Comparison of ENCODE assay signal across 1 cellular context in the genomic region with DNA sequence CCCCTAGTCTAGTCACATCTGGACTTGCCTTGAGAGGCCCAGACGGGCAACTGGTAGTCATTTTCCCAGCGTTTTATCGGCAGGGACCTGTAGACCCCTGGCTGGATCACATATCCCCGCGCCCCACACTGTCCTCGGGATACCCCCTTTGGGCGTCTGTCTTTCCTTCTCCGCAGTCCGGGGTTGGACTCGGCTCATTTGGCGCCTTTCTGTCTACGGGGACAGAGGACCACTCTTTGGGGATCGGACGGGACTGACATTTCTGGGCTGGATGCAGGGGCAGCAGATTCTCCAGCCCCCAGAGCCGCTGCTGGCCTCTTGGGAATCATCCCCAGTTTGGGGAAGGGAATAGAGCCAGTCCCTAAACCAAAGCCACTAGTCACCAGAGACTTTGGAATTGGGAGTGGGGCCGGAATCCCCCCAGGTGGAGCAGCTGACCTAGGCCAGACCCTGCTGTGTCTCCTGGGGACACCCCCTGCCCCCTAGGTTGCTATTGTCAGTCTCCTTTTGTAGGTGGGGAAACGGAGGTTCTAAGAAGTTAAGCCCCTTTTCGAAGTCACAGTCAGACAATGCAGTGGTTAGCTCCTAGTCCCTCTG.
TF ChIP-seq lines count a peak whose summit lies in the region.

No MANE protein-coding gene starts in this region.

TF ChIP-seq in HepG2, 621 proteins besides CTCF, POLR2A, EP300 and RAD21 (continued from another document):
- TF ChIP-seq, protein P1, sequence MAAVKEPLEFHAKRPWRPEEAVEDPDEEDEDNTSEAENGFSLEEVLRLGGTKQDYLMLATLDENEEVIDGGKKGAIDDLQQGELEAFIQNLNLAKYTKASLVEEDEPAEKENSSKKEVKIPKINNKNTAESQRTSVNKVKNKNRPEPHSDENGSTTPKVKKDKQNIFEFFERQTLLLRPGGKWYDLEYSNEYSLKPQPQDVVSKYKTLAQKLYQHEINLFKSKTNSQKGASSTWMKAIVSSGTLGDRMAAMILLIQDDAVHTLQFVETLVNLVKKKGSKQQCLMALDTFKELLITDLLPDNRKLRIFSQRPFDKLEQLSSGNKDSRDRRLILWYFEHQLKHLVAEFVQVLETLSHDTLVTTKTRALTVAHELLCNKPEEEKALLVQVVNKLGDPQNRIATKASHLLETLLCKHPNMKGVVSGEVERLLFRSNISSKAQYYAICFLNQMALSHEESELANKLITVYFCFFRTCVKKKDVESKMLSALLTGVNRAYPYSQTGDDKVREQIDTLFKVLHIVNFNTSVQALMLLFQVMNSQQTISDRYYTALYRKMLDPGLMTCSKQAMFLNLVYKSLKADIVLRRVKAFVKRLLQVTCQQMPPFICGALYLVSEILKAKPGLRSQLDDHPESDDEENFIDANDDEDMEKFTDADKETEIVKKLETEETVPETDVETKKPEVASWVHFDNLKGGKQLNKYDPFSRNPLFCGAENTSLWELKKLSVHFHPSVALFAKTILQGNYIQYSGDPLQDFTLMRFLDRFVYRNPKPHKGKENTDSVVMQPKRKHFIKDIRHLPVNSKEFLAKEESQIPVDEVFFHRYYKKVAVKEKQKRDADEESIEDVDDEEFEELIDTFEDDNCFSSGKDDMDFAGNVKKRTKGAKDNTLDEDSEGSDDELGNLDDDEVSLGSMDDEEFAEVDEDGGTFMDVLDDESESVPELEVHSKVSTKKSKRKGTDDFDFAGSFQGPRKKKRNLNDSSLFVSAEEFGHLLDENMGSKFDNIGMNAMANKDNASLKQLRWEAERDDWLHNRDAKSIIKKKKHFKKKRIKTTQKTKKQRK (IDR thresholded peaks at IDR 0.05; ENCODE audit: low read length), result no peak
- TF ChIP-seq ELF3 (CRISPR knock-in tag; IDR thresholded peaks at IDR 0.05) (no peak), ZNF354B (CRISPR knock-in tag; IDR thresholded peaks at IDR 0.05) (no peak), ELF4 (CRISPR knock-in tag; IDR thresholded peaks at IDR 0.05; ENCODE audit: borderline replicate concordance) (no peak), CAMTA2 (CRISPR knock-in tag; IDR thresholded peaks at IDR 0.05; ENCODE audit: borderline replicate concordance) (no peak), ZBTB7B (CRISPR knock-in tag; IDR thresholded peaks at IDR 0.05) (0 out of 2 replicates have a peak, but pooled peaks have one; percentile 8), ZNF879 (CRISPR knock-in tag; IDR thresholded peaks at IDR 0.05) (no peak), ZNF660 (CRISPR knock-in tag; IDR thresholded peaks at IDR 0.05; ENCODE audit: borderline replicate concordance, low read depth) (no peak), ZFYVE20 (CRISPR knock-in tag; IDR thresholded peaks at IDR 0.05; ENCODE audit: borderline replicate concordance, low read depth) (0 out of 2 replicates have a peak, but pooled peaks have one; percentile 56), ZNF234 (CRISPR knock-in tag; conservative IDR thresholded peaks at IDR 0.05) (0 out of 2 replicates have a peak, but pooled peaks have one; percentile 2), POLR2G (IDR thresholded peaks at IDR 0.05; ENCODE audit: low read depth, low read length) (no peak), ZNF75D (CRISPR knock-in tag; IDR thresholded peaks at IDR 0.05; ENCODE audit: borderline replicate concordance) (0 out of 2 replicates have a peak, but pooled peaks have one; percentile 38), GLI4 (CRISPR knock-in tag; IDR thresholded peaks at IDR 0.05; ENCODE audit: borderline replicate concordance) (0 out of 2 replicates have a peak, but pooled peaks have one; percentile 9), CHCHD3 (CRISPR knock-in tag; IDR thresholded peaks at IDR 0.05) (0 out of 2 replicates have a peak, but pooled peaks have one; percentile 42), ZFP36L1 (CRISPR knock-in tag; IDR thresholded peaks at IDR 0.05) (0 out of 2 replicates have a peak, but pooled peaks have one; percentile 4), TBX3 (IDR thresholded peaks at IDR 0.05; ENCODE audit: borderline replicate concordance) (no peak), ZNF749 (CRISPR knock-in tag; IDR thresholded peaks at IDR 0.05; ENCODE audit: borderline replicate concordance) (no peak), CHD2 (IDR thresholded peaks at IDR 0.05; ENCODE audit: low read depth, low read length) (no peak), NFIB (CRISPR knock-in tag; IDR thresholded peaks at IDR 0.05; ENCODE audit: borderline replicate concordance) (peak; percentile 66; the same call in 1 of the 2 replicates), ZNF552 (CRISPR knock-in tag; IDR thresholded peaks at IDR 0.05; ENCODE audit: borderline replicate concordance) (0 out of 2 replicates have a peak, but pooled peaks have one; percentile 1), NCOR1 (IDR thresholded peaks at IDR 0.05; ENCODE audit: borderline replicate concordance, low read length) (no peak), TOPORS (CRISPR knock-in tag; IDR thresholded peaks at IDR 0.05) (no peak)
- TF ChIP-seq, protein P2, sequence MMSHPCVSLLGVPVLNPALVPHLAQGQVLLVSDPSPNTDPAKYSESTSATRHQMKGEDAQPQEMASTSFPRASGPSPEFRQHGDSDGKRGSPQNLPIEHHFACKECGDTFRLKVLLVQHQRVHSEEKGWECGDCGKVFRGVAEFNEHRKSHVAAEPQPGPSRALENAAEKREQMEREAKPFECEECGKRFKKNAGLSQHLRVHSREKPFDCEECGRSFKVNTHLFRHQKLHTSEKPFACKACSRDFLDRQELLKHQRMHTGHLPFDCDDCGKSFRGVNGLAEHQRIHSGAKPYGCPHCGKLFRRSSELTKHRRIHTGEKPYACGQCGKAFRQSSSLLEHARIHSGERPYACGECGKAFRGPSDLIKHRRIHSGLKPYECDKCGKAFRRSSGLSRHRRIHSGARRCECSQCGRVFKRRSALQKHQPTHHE (CRISPR knock-in tag; IDR thresholded peaks at IDR 0.05; ENCODE audit: borderline replicate concordance), result 0 out of 2 replicates have a peak, but pooled peaks have one; percentile 37
- TF ChIP-seq, protein P3, sequence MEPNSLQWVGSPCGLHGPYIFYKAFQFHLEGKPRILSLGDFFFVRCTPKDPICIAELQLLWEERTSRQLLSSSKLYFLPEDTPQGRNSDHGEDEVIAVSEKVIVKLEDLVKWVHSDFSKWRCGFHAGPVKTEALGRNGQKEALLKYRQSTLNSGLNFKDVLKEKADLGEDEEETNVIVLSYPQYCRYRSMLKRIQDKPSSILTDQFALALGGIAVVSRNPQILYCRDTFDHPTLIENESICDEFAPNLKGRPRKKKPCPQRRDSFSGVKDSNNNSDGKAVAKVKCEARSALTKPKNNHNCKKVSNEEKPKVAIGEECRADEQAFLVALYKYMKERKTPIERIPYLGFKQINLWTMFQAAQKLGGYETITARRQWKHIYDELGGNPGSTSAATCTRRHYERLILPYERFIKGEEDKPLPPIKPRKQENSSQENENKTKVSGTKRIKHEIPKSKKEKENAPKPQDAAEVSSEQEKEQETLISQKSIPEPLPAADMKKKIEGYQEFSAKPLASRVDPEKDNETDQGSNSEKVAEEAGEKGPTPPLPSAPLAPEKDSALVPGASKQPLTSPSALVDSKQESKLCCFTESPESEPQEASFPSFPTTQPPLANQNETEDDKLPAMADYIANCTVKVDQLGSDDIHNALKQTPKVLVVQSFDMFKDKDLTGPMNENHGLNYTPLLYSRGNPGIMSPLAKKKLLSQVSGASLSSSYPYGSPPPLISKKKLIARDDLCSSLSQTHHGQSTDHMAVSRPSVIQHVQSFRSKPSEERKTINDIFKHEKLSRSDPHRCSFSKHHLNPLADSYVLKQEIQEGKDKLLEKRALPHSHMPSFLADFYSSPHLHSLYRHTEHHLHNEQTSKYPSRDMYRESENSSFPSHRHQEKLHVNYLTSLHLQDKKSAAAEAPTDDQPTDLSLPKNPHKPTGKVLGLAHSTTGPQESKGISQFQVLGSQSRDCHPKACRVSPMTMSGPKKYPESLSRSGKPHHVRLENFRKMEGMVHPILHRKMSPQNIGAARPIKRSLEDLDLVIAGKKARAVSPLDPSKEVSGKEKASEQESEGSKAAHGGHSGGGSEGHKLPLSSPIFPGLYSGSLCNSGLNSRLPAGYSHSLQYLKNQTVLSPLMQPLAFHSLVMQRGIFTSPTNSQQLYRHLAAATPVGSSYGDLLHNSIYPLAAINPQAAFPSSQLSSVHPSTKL (CRISPR knock-in tag; IDR thresholded peaks at IDR 0.05), result no peak
- TF ChIP-seq, protein P4, sequence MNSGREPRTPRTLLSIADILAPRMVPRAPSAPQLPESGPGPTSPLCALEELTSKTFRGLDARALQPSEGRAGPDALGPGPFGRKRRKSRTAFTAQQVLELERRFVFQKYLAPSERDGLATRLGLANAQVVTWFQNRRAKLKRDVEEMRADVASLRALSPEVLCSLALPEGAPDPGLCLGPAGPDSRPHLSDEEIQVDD (CRISPR knock-in tag; IDR thresholded peaks at IDR 0.05; ENCODE audit: borderline replicate concordance), result no peak
- TF ChIP-seq, protein P5, sequence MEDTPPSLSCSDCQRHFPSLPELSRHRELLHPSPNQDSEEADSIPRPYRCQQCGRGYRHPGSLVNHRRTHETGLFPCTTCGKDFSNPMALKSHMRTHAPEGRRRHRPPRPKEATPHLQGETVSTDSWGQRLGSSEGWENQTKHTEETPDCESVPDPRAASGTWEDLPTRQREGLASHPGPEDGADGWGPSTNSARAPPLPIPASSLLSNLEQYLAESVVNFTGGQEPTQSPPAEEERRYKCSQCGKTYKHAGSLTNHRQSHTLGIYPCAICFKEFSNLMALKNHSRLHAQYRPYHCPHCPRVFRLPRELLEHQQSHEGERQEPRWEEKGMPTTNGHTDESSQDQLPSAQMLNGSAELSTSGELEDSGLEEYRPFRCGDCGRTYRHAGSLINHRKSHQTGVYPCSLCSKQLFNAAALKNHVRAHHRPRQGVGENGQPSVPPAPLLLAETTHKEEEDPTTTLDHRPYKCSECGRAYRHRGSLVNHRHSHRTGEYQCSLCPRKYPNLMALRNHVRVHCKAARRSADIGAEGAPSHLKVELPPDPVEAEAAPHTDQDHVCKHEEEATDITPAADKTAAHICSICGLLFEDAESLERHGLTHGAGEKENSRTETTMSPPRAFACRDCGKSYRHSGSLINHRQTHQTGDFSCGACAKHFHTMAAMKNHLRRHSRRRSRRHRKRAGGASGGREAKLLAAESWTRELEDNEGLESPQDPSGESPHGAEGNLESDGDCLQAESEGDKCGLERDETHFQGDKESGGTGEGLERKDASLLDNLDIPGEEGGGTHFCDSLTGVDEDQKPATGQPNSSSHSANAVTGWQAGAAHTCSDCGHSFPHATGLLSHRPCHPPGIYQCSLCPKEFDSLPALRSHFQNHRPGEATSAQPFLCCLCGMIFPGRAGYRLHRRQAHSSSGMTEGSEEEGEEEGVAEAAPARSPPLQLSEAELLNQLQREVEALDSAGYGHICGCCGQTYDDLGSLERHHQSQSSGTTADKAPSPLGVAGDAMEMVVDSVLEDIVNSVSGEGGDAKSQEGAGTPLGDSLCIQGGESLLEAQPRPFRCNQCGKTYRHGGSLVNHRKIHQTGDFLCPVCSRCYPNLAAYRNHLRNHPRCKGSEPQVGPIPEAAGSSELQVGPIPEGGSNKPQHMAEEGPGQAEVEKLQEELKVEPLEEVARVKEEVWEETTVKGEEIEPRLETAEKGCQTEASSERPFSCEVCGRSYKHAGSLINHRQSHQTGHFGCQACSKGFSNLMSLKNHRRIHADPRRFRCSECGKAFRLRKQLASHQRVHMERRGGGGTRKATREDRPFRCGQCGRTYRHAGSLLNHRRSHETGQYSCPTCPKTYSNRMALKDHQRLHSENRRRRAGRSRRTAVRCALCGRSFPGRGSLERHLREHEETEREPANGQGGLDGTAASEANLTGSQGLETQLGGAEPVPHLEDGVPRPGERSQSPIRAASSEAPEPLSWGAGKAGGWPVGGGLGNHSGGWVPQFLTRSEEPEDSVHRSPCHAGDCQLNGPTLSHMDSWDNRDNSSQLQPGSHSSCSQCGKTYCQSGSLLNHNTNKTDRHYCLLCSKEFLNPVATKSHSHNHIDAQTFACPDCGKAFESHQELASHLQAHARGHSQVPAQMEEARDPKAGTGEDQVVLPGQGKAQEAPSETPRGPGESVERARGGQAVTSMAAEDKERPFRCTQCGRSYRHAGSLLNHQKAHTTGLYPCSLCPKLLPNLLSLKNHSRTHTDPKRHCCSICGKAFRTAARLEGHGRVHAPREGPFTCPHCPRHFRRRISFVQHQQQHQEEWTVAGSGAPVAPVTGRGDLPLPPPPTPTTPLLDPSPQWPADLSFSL (CRISPR knock-in tag; IDR thresholded peaks at IDR 0.05), result 0 out of 2 replicates have a peak, but pooled peaks have one; percentile 6
- TF ChIP-seq, protein P6, sequence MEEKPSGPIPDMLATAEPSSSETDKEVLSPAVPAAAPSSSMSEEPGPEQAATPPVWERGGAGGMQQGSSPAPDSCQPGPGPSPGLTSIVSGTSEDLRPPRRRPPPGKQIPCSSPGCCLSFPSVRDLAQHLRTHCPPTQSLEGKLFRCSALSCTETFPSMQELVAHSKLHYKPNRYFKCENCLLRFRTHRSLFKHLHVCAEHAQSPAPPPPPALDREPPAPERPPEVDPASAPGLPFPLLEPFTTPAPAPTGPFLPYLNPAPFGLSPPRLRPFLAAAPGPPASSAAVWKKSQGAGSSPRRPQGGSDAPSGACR (CRISPR knock-in tag; IDR thresholded peaks at IDR 0.05), result no peak
- TF ChIP-seq, protein P7, sequence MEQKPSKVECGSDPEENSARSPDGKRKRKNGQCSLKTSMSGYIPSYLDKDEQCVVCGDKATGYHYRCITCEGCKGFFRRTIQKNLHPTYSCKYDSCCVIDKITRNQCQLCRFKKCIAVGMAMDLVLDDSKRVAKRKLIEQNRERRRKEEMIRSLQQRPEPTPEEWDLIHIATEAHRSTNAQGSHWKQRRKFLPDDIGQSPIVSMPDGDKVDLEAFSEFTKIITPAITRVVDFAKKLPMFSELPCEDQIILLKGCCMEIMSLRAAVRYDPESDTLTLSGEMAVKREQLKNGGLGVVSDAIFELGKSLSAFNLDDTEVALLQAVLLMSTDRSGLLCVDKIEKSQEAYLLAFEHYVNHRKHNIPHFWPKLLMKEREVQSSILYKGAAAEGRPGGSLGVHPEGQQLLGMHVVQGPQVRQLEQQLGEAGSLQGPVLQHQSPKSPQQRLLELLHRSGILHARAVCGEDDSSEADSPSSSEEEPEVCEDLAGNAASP (CRISPR knock-in tag; IDR thresholded peaks at IDR 0.05; ENCODE audit: borderline replicate concordance), result no peak
